1 cellular context compared by ENCODE assay signal in genomic region chrX:109536439-109537323, GRCh38.
TF ChIP-seq lines count a peak whose summit lies in the region.

Gene NXT2 (plus strand): TSS chrX:109536844. CDS start chrX:109537007, 163 bp downstream.

TF ChIP-seq in HEK293, 187 proteins besides CTCF, POLR2A, EP300 and RAD21 (continued from another document and continues in another):
- TF ChIP-seq TSHZ1 (tag by site-specific recombination; IDR thresholded peaks at IDR 0.05; ENCODE audit: borderline replicate concordance) (no peak), ZNF626 (tag by site-specific recombination; IDR thresholded peaks at IDR 0.05) (0 out of 2 replicates have a peak, but pooled peaks have one; percentile 30), ZNF561 (tag by site-specific recombination; IDR thresholded peaks at IDR 0.05; ENCODE audit: borderline replicate concordance) (peak; percentile 87), ZNF391 (tag by site-specific recombination; IDR thresholded peaks at IDR 0.05; ENCODE audit: borderline replicate concordance, low read depth) (0 out of 2 replicates have a peak, but pooled peaks have one; percentile 60), ZNF596 (tag by site-specific recombination; IDR thresholded peaks at IDR 0.05) (no peak), ZNF394 (tag by site-specific recombination; IDR thresholded peaks at IDR 0.05; ENCODE audit: borderline replicate concordance) (peak; percentile 53; the same call in 1 of the 2 replicates), ZFP37 (tag by site-specific recombination; IDR thresholded peaks at IDR 0.05) (peak; percentile 67; the same call in 1 of the 2 replicates), ZBTB20 (tag by site-specific recombination; IDR thresholded peaks at IDR 0.05) (peak; percentile 43; the same call in 1 of the 2 replicates), ZNF426 (tag by site-specific recombination; IDR thresholded peaks at IDR 0.05) (no peak), ZNF114 (tag by site-specific recombination; IDR thresholded peaks at IDR 0.05) (no peak), ZNF184 (tag by site-specific recombination; IDR thresholded peaks at IDR 0.05) (0 out of 2 replicates have a peak, but pooled peaks have one; percentile 40), ZNF670 (tag by site-specific recombination; IDR thresholded peaks at IDR 0.05; ENCODE audit: low read depth) (no peak), ZNF645 (tag by site-specific recombination; IDR thresholded peaks at IDR 0.05) (no peak; the same call in 1 of the 2 replicates), ATF2 (tag by site-specific recombination; IDR thresholded peaks at IDR 0.05; ENCODE audit: low read depth) (no peak), ZNF18 (tag by site-specific recombination; IDR thresholded peaks at IDR 0.05) (0 out of 2 replicates have a peak, but pooled peaks have one; percentile 23), ZNF341 (tag by site-specific recombination; IDR thresholded peaks at IDR 0.05; ENCODE audit: low read depth) (no peak), KLF17 (tag by site-specific recombination; IDR thresholded peaks at IDR 0.05) (peak; percentile 89), ZNF112 (tag by site-specific recombination; IDR thresholded peaks at IDR 0.05) (no peak), ZNF501 (tag by site-specific recombination; IDR thresholded peaks at IDR 0.05) (peak; percentile 76; the same call in 1 of the 2 replicates), ZNF530 (tag by site-specific recombination; IDR thresholded peaks at IDR 0.05; ENCODE audit: low read depth) (no peak), ZNF211 (tag by site-specific recombination; IDR thresholded peaks at IDR 0.05; ENCODE audit: low read depth) (no peak), KLF9 (tag by site-specific recombination; IDR thresholded peaks at IDR 0.05; ENCODE audit: low read depth) (peak; percentile 65), ZBTB7A (tag by site-specific recombination; IDR thresholded peaks at IDR 0.05; ENCODE audit: low read depth) (no peak), FEZF1 (tag by site-specific recombination; IDR thresholded peaks at IDR 0.05) (peak; percentile 38), ZNF548 (tag by site-specific recombination; IDR thresholded peaks at IDR 0.05) (no peak), SCRT1 (tag by site-specific recombination; IDR thresholded peaks at IDR 0.05; ENCODE audit: borderline replicate concordance) (no peak), TCF7L2 (IDR thresholded peaks at IDR 0.05; ENCODE audit: borderline replicate concordance, low read depth, low read length) (no peak), ZNF621 (tag by site-specific recombination; IDR thresholded peaks at IDR 0.05) (no peak), ZNF202 (tag by site-specific recombination; IDR thresholded peaks at IDR 0.05; ENCODE audit: borderline replicate concordance) (no peak), ZNF121 (tag by site-specific recombination; IDR thresholded peaks at IDR 0.05) (no peak), ZBTB17 (tag by site-specific recombination; IDR thresholded peaks at IDR 0.05) (peak; percentile 76), ZNF449 (tag by site-specific recombination; IDR thresholded peaks at IDR 0.05) (no peak), ZNF148 (tag by site-specific recombination; IDR thresholded peaks at IDR 0.05; ENCODE audit: borderline replicate concordance) (0 out of 2 replicates have a peak, but pooled peaks have one; percentile 57), SP2 (tag by site-specific recombination; IDR thresholded peaks at IDR 0.05) (peak; percentile 84), ZNF174 (tag by site-specific recombination; IDR thresholded peaks at IDR 0.05) (no peak), ZNF529 (tag by site-specific recombination; IDR thresholded peaks at IDR 0.05; ENCODE audit: insufficient replicate concordance) (no peak), ZNF791 (tag by site-specific recombination; IDR thresholded peaks at IDR 0.05) (no peak), OSR2 (tag by site-specific recombination; IDR thresholded peaks at IDR 0.05) (no peak), HIC1 (tag by site-specific recombination; IDR thresholded peaks at IDR 0.05) (no peak), ZNF366 (tag by site-specific recombination; conservative IDR thresholded peaks at IDR 0.05) (peak; percentile 36; the same call in 1 of the 2 replicates), ZNF23 (tag by site-specific recombination; IDR thresholded peaks at IDR 0.05; ENCODE audit: borderline replicate concordance) (no peak), INSM2 (tag by site-specific recombination; IDR thresholded peaks at IDR 0.05) (peak; percentile 40; the same call in 1 of the 2 replicates), ZFP41 (tag by site-specific recombination; IDR thresholded peaks at IDR 0.05; ENCODE audit: borderline replicate concordance) (no peak), ZNF433 (tag by site-specific recombination; IDR thresholded peaks at IDR 0.05; ENCODE audit: low read depth) (no peak), ZNF146 (tag by site-specific recombination; IDR thresholded peaks at IDR 0.05) (no peak)
